In genomic region chr6:53144802-53145201, GRCh38 we compare ENCODE assay signal across 23 cellular contexts. TPM values are rescaled to one million over a fixed set of nuclear protein-coding genes. Genes with fewer than 3 reads are reported as not detected.
"Had no signal": no experiment of that assay in that cellular context is flagged by ENCODE, and none has a peak within 500 bp of the region (broad histone marks: within the 10 kb centered on the region; RNA-seq: fewer than 3 reads in every experiment).

No MANE protein-coding gene starts in this region.

- H3K27me3 ChIP-seq: MG63 had no signal

- H3K36me3 ChIP-seq: MG63, SJSA1 had no signal

- DNase-seq: Karpas-422, KG1, MG63, NCI-H1092, NCI-H1105 treated with DMSO at 0.1 percent for 48 hours, NCI-H1417 treated with DMSO at 0.1 percent for 48 hours, NCI-H146, NCI-H1694 treated with DMSO at 0.1 percent for 48 hours, NCI-H1930, NCI-H2081 treated with DMSO at 0.1 percent for 48 hours, NCI-H2171, NCI-H226, NCI-H446, NCI-H510A, NCI-H524 treated with DMSO at 0.1 percent for 48 hours, NCI-H69, NCI-H774, Right ventricle myocardium superior, RPMI8226, SIG-M5 had no signal

- H3K4me1 ChIP-seq: SJSA1 had no signal

- H3K9me3 ChIP-seq: MG63, SJSA1 had no signal

- H3K27ac ChIP-seq: SJSA1, SK-N-MC had no signal

- H3K4me3 ChIP-seq: MG63, SJSA1, SK-N-MC had no signal

RNA-seq across cellular contexts. Expression of gene GCM1, which starts 3.8 kb away (rescaled TPM):
- total RNA-seq: HT-29, Right ventricle myocardium superior, SJSA1 had no signal
